1 cellular context compared by ENCODE assay signal in genomic region chr2:235665656-235666239, GRCh38.
TF ChIP-seq lines count a peak whose summit lies in the region.

No MANE protein-coding gene starts in this region.

TF ChIP-seq in SK-N-SH, 30 proteins besides CTCF, POLR2A, EP300 and RAD21 (continued from another document):
- TF ChIP-seq GATA2 (CRISPR knock-in tag; IDR thresholded peaks at IDR 0.05) (peak; percentile 59), TEAD4 (IDR thresholded peaks at IDR 0.05; ENCODE audit: borderline replicate concordance, insufficient read depth) (no peak)
